21 cellular contexts compared by ENCODE assay signal in the genomic region with DNA sequence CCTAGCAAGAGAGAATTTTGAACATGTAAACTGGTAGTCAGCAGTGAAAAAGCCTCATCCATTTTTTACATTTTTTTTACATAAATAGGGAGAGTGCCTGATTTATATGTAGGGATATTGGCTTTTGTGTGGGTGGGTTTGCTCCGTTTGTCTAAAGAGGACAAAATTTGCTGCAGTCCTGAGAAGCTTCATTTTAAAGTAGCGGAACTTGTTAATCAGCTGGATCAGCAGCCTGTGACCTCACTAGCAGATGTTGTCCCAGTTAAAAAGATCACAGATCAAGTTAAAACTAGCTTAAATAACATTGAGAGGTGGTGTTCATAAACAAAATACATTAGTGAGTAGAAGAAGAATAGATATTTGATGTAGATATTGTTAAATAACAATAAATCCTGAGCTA. TPM values are rescaled to one million over a fixed set of nuclear protein-coding genes. Genes with fewer than 3 reads are reported as not detected.
A peak's percentile ranks its signal among the peaks of the same experiment; 100 is the strongest.
DNase-seq lines count a peak whose midpoint lies in the region; ATAC-seq and TF ChIP-seq lines count a peak whose summit lies in the region.
"Had no signal": no experiment of that assay in that cellular context is flagged by ENCODE, and none has a peak within 500 bp of the region (broad histone marks: within the 10 kb centered on the region; RNA-seq: fewer than 3 reads in every experiment).

No MANE protein-coding gene starts in this region.

- H3K36me3 ChIP-seq in SK-N-MC (ENCODE audit: insufficient read depth, low read length) (no peaks in the 10 kb centered on the region), endocrine pancreas (ENCODE audit: control insufficient read depth, insufficient read depth, low read length) (no peaks in the 10 kb centered on the region)
- H3K36me3 ChIP-seq: MG63, SJCRH30 had no signal

- in situ Hi-C loops in Caki2 (cut with HindIII; ENCODE audit: low pct_unique_long_range_greater_than_20kb, low sequenced_read_pairs) (no loop called here), ACHN (cut with HindIII; ENCODE audit: low pct_ligation_motif_present, low pct_unique_long_range_greater_than_20kb, low sequenced_read_pairs) (no loop called here)

- peaks cover 4% of the 10 kb centered on the region for H3K36me3 Mint-ChIP-seq in neural crest cell (ENCODE audit: low read depth)

- ATAC-seq in Right ventricle myocardium superior (ENCODE audit: poor library complexity): no peak
- ATAC-seq: GM12878 had no signal

- no peak for TF ChIP-seq CTCF in neural crest cell (conservative IDR thresholded peaks at IDR 0.05)
- no peak for TF ChIP-seq CTCF in GM10248 (IDR thresholded peaks at IDR 0.05; ENCODE audit: control extremely low read depth, extremely low read depth, low read depth, missing control alignments)

- CTCF ChIA-PET in GM10248 (lab: Yijun Ruan, JAX): interaction anchor here (1.0 to 1.8 kb wide), 4 partner anchors 19 to 273 kb away, joined by 3 to 5 read pairs (median 4); a partner anchor contains a TSS

- POLR2A ChIA-PET in GM10248 (lab: Yijun Ruan, JAX): no interaction called here

- no peak overlapping the region for H3K27ac Mint-ChIP-seq in neural crest cell (ENCODE audit: unreplicated experiment)
- H3K27ac Mint-ChIP-seq: CD8-positive, alpha-beta memory T cell; HFFc6 had no signal

- intact Hi-C loops in Right ventricle myocardium superior (cut with DNase I): no loop called here

- H3K4me1 Mint-ChIP-seq in neural crest cell: peaks cover 48% of the 10 kb centered on the region

- H3K27me3 Mint-ChIP-seq in neural crest cell (ENCODE audit: low read depth): peaks cover 7% of the 10 kb centered on the region

- H3K4me1 ChIP-seq in endocrine pancreas (ENCODE audit: control insufficient read depth, insufficient read depth, low read length): peaks cover 15% of the 10 kb centered on the region

- H3K9me3 ChIP-seq in SK-N-MC (ENCODE audit: low read depth, low read length) (no peaks in the 10 kb centered on the region), endocrine pancreas (ENCODE audit: control insufficient read depth, low read length) (no peaks in the 10 kb centered on the region)
- H3K9me3 ChIP-seq: MG63, SJCRH30 had no signal

- DNase-seq in Caki2 (ENCODE audit: low read depth) (peak; percentile 18), SK-N-MC (ENCODE audit: low read depth, low spot score) (no peak), neural crest cell (ENCODE audit: low read depth, low spot score) (no peak), GM10248 (ENCODE audit: extremely low spot score) (no peak), Right ventricle myocardium superior (no peak), ACHN (no peak)
- no peak for DNase-seq in activated CD4-positive, alpha-beta T cell treated with anti-CD3 and anti-CD28 coated beads for 4 hours
- DNase-seq: CD8-positive, alpha-beta memory T cell; DND-41; HFFc6; MG63; NCI-H1092 treated with DMSO at 0.1 percent for 48 hours; NCI-H2081 treated with DMSO at 0.1 percent for 48 hours; NCI-H226; NCI-H526; NK-92 treated with Interleukin-12 subunit alpha and Interleukin-12 subunit beta, amount 100 ng/mL, for 24 hours had no signal

- H3K4me3 ChIP-seq in SK-N-MC (0 out of 2 replicates have a peak overlapping the region, but pooled peaks have one; percentile 18), endocrine pancreas (ENCODE audit: control insufficient read depth, insufficient read depth, low read length) (peak overlapping the region; percentile 98)
- H3K4me3 ChIP-seq: GM12878, MG63 had no signal

- peaks cover under 1% of the 10 kb centered on the region for H3K9me3 Mint-ChIP-seq in neural crest cell
- H3K9me3 Mint-ChIP-seq: CD8-positive, alpha-beta memory T cell; HFFc6 had no signal

- H3K27me3 ChIP-seq in endocrine pancreas (ENCODE audit: control insufficient read depth, insufficient read depth, low read length): no peaks in the 10 kb centered on the region
- H3K27me3 ChIP-seq: SJCRH30 had no signal

- no peak overlapping the region for H3K27ac ChIP-seq in SK-N-MC
- H3K27ac ChIP-seq: BLaER1 treated with 17β-estradiol and CSF1 and Interleukin-3, amounts not matched to agents 10 nM and 100 nM; RWPE1; SJCRH30 had no signal

- H3K9ac ChIP-seq in SK-N-MC (ENCODE audit: insufficient read length) (no peak overlapping the region), endocrine pancreas (ENCODE audit: control insufficient read depth, insufficient read depth, low read length) (no peak overlapping the region)

- peak overlapping the region; percentile 64 for H3K4me3 Mint-ChIP-seq in neural crest cell
- H3K4me3 Mint-ChIP-seq: HFFc6 had no signal

RNA-seq across cellular contexts. Expression of a gene that starts 2.6 kb away (rescaled TPM):
- total RNA-seq in Caki2 (2014; rRNA removed; shearing (Covaris generic); ENCODE audit: low replicate concordance): 124 and 137 TPM in 2 replicates
- total RNA-seq in neural crest cell (44.1 and 46.9 TPM in 2 replicates), Right ventricle myocardium superior (0.38 TPM)
- total RNA-seq: CD8-positive, alpha-beta memory T cell had no signal

Comparison
In these comparisons a context has a peak if more than half of its experiments do, and no peak if none do; other contexts are left out.
1. RNA of a gene that starts 2.6 kb away (total RNA-seq): 124 to 137 TPM in Caki2 and 44.1 to 46.9 TPM in neural crest cell; 0.38 TPM in Right ventricle myocardium superior (single experiment); every median in the first group is over 10 times any median in the second.